14 cellular contexts compared by ENCODE assay signal in genomic region chr6:26531897-26532296, GRCh38. TPM values are rescaled to one million over a fixed set of nuclear protein-coding genes. Genes with fewer than 3 reads are reported as not detected.
DNase-seq lines count a peak whose midpoint lies in the region; ATAC-seq and TF ChIP-seq lines count a peak whose summit lies in the region.
"Had no signal": no experiment of that assay in that cellular context is flagged by ENCODE, and none has a peak within 500 bp of the region (broad histone marks: within the 10 kb centered on the region; RNA-seq: fewer than 3 reads in every experiment).

No MANE protein-coding gene starts in this region.

- H3K27ac ChIP-seq in BLaER1 (no peak overlapping the region), HCT116 (ENCODE audit: low read depth, low read length) (no peak overlapping the region), neural cell (ENCODE audit: low read length) (no peak overlapping the region)

- H2AFZ ChIP-seq in HCT116 (ENCODE audit: low read depth, low read length, poor library complexity, severe bottlenecking) (peak overlapping the region; percentile 14), neural cell (ENCODE audit: low read depth, low read length) (no peak overlapping the region)

- BruUV-seq in HCT116 (replicated peaks; lab: Mats Ljungman, UMichigan) = no TSS peak

- POLR2A ChIA-PET in HCT116 (lab: Charles Lee) = interaction anchor here (0.6 kb wide), 1 partner anchor 14 kb away, joined by 3 read pairs; no protein-coding TSS in a partner anchor

- no peak for TF ChIP-seq CTCF in HCT116 (IDR thresholded peaks at IDR 0.05 in 2 of 3, conservative IDR thresholded peaks at IDR 0.05 in 1 of 3; ENCODE audit: borderline replicate concordance in 1 of 3, insufficient read depth in 1 of 3, low read depth in 2 of 3, low read length in 2 of 3)
- TF ChIP-seq CTCF in neural cell (IDR thresholded peaks at IDR 0.05; ENCODE audit: poor library complexity, severe bottlenecking) = no peak
- TF ChIP-seq CTCF in GM20000 (IDR thresholded peaks at IDR 0.05; ENCODE audit: extremely low read depth, missing control alignments) = no peak

- H3K4me2 ChIP-seq in BLaER1 = peak overlapping the region; percentile 91
- no peak overlapping the region for H3K4me2 ChIP-seq in HCT116 (ENCODE audit: low read length)
- H3K4me2 ChIP-seq in neural cell (ENCODE audit: low read length) = no peak overlapping the region

- DNase-seq in HCT116 (ENCODE audit: low read depth, low spot score) = no peak
- no peak for DNase-seq in activated naive CD8-positive, alpha-beta T cell treated with anti-CD3 and anti-CD28 coated beads for 36 hours
- no peak for DNase-seq in C1 segment of cervical spinal cord (lab: John Stamatoyannopoulos, UW)
- no peak for DNase-seq in stimulated activated CD4-positive, alpha-beta T cell treated with anti-CD3 and anti-CD28 coated beads, Interleukin-4, amount 100 ng/mL, for 4 hours
- DNase-seq in GM20000 (ENCODE audit: low spot score) = no peak
- no peak for DNase-seq in NCI-H2196 (lab: John Stamatoyannopoulos, UW; ENCODE audit: unreplicated experiment)
- DNase-seq: activated T-cell treated with anti-CD3 and anti-CD28 coated beads, Interleukin-2, amount 50 U/mL, for 48 hours; cortex of kidney; DMS 273 treated with DMSO at 0.1 percent for 48 hours; hippocampal formation had no signal

- peaks cover 2% of the 10 kb centered on the region for H3K36me3 Mint-ChIP-seq in activated naive CD8-positive, alpha-beta T cell treated with anti-CD3 and anti-CD28 coated beads for 36 hours

- H3K4me1 ChIP-seq in BLaER1 (peaks cover 45% of the 10 kb centered on the region), HCT116 (ENCODE audit: control insufficient read depth in 1 of 2, insufficient read depth in 2 of 2, low read length in 2 of 2) (peaks cover 7 to 18% of the 10 kb centered on the region in 2 experiments; a peak in 3 of 4 replicates)

- no peaks in the 10 kb centered on the region for H3K36me3 ChIP-seq in BLaER1
- H3K36me3 ChIP-seq in HCT116 (ENCODE audit: control insufficient read depth in 1 of 2, insufficient read depth in 2 of 2, low read length in 2 of 2) = no peaks in the 10 kb centered on the region
- H3K36me3 ChIP-seq in neural cell (ENCODE audit: insufficient read depth, low read length) = no peaks in the 10 kb centered on the region

- H3K9ac ChIP-seq in BLaER1 (no peak overlapping the region), HCT116 (ENCODE audit: low read length) (no peak overlapping the region), neural cell (ENCODE audit: low read length) (no peak overlapping the region)

- H3K27ac Mint-ChIP-seq in activated naive CD8-positive, alpha-beta T cell treated with anti-CD3 and anti-CD28 coated beads for 36 hours = peak overlapping the region; percentile 95

- H3K9me2 ChIP-seq in HCT116 (ENCODE audit: insufficient read depth) (no peaks in the 10 kb centered on the region), neural cell (ENCODE audit: insufficient read depth, low read length) (no peaks in the 10 kb centered on the region)

- no peak for TF ChIP-seq POLR2A in HCT116 (IDR thresholded peaks at IDR 0.05; ENCODE audit: borderline replicate concordance, extremely low read depth, insufficient read depth, insufficient read length)

- H3K27me3 Mint-ChIP-seq in activated naive CD8-positive, alpha-beta T cell treated with anti-CD3 and anti-CD28 coated beads for 36 hours = peaks cover 4% of the 10 kb centered on the region

- intact Hi-C loops in HCT116 (cut with micrococcal nuclease) = loop anchor here (2.0 to 10.0 kb wide), 2 partner anchors 191 to 357 kb away; no protein-coding TSS in a partner anchor

- TF ChIP-seq EP300 in neural cell (conservative IDR thresholded peaks at IDR 0.05; ENCODE audit: poor library complexity, severe bottlenecking) = no peak

- no peak for ATAC-seq in HCT116

- no peaks in the 10 kb centered on the region for H3K27me3 ChIP-seq in BLaER1
- H3K27me3 ChIP-seq in HCT116 (ENCODE audit: insufficient read depth, low read length) = no peaks in the 10 kb centered on the region
- H3K27me3 ChIP-seq in neural cell (ENCODE audit: insufficient read depth, low read depth, low read length) = no peaks in the 10 kb centered on the region

- TF ChIP-seq RAD21 in HCT116 (IDR thresholded peaks at IDR 0.05; ENCODE audit: low read depth) (no peak), neural cell (conservative IDR thresholded peaks at IDR 0.05) (no peak)

- peaks cover 39% of the 10 kb centered on the region for H3K4me1 Mint-ChIP-seq in activated naive CD8-positive, alpha-beta T cell treated with anti-CD3 and anti-CD28 coated beads for 36 hours

- no peak overlapping the region for H3K4me3 Mint-ChIP-seq in activated naive CD8-positive, alpha-beta T cell treated with anti-CD3 and anti-CD28 coated beads for 36 hours

- H3K79me2 ChIP-seq in HCT116 (ENCODE audit: insufficient read depth, low read length) (no peaks in the 10 kb centered on the region), neural cell (replicated peaks; ENCODE audit: insufficient read depth, low read length) (no peaks in the 10 kb centered on the region)

- RAD21 ChIA-PET in HCT116 (lab: Charles Lee; ENCODE audit: low non-redundant PET in 1 of 2, low total read pairs in 2 of 2, uncharacterized antibody in 2 of 2, unreplicated experiment in 2 of 2) = no interaction called here

- H3K4me3 ChIP-seq in BLaER1 = no peak overlapping the region
- no peak overlapping the region for H3K4me3 ChIP-seq in HCT116 (replicated peaks in 1 of 2; ENCODE audit: low read depth in 1 of 2, low read length in 2 of 2)
- peak overlapping the region; percentile 91 for H3K4me3 ChIP-seq in neural cell (ENCODE audit: low read length)

- CTCF ChIA-PET in HCT116 (lab: Charles Lee) = interaction anchor here (2.4 kb wide), 1 partner anchor 64 kb away, joined by 11 read pairs; no protein-coding TSS in a partner anchor

- H3K9me3 Mint-ChIP-seq in activated naive CD8-positive, alpha-beta T cell treated with anti-CD3 and anti-CD28 coated beads for 36 hours = no peaks in the 10 kb centered on the region

- H3F3A ChIP-seq in neural cell (ENCODE audit: insufficient read depth, low read length, poor library complexity, severe bottlenecking) = peaks cover 18% of the 10 kb centered on the region

- no peaks in the 10 kb centered on the region for H4K20me1 ChIP-seq in BLaER1
- H4K20me1 ChIP-seq in HCT116 (ENCODE audit: insufficient read depth) = no peaks in the 10 kb centered on the region
- H4K20me1 ChIP-seq in neural cell (ENCODE audit: insufficient read depth) = no peaks in the 10 kb centered on the region

- no peaks in the 10 kb centered on the region for H3K9me3 ChIP-seq in BLaER1
- no peaks in the 10 kb centered on the region for H3K9me3 ChIP-seq in HCT116 (ENCODE audit: control insufficient read depth in 1 of 2, insufficient read depth in 1 of 2, low read depth in 1 of 2, low read length in 2 of 2)
- no peaks in the 10 kb centered on the region for H3K9me3 ChIP-seq in neural cell (ENCODE audit: low read length)

TF ChIP-seq in HCT116, 20 proteins besides CTCF, POLR2A, EP300 and RAD21:
- TF ChIP-seq ZNF274 (IDR thresholded peaks at IDR 0.05; ENCODE audit: low read depth, low read length) = no peak
- TF ChIP-seq YY1 (IDR thresholded peaks at IDR 0.05; ENCODE audit: extremely low read depth, insufficient replicate concordance, low read depth, low read length) = no peak
- TF ChIP-seq JUND (IDR thresholded peaks at IDR 0.05) = no peak
- TF ChIP-seq ZFX (IDR thresholded peaks at IDR 0.05) = no peak
- TF ChIP-seq EZH2 (IDR thresholded peaks at IDR 0.05) = no peak
- TF ChIP-seq EGR1 (IDR thresholded peaks at IDR 0.05; ENCODE audit: low read depth) = no peak
- no peak for TF ChIP-seq CBX3 (IDR thresholded peaks at IDR 0.05; ENCODE audit: low read depth)
- TF ChIP-seq EZH2phosphoT487 (IDR thresholded peaks at IDR 0.05; ENCODE audit: borderline replicate concordance) = no peak
- no peak for TF ChIP-seq POLR2AphosphoS5 (IDR thresholded peaks at IDR 0.05; ENCODE audit: low read depth, low read length)
- no peak for TF ChIP-seq ELF1 (IDR thresholded peaks at IDR 0.05; ENCODE audit: borderline replicate concordance, low read depth)
- no peak for TF ChIP-seq SIN3A (IDR thresholded peaks at IDR 0.05; ENCODE audit: low read depth)

TF ChIP-seq in neural cell, 6 proteins besides CTCF, POLR2A, EP300 and RAD21 (continues in another document):
- no peak for TF ChIP-seq MXI1 (conservative IDR thresholded peaks at IDR 0.05; ENCODE audit: poor library complexity, severe bottlenecking)
- TF ChIP-seq EZH2 (IDR thresholded peaks at IDR 0.05; ENCODE audit: borderline replicate concordance, insufficient read depth, low read length, poor library complexity, severe bottlenecking) = no peak
- TF ChIP-seq SMC3 (conservative IDR thresholded peaks at IDR 0.05; ENCODE audit: poor library complexity) = no peak
- no peak for TF ChIP-seq TAF1 (IDR thresholded peaks at IDR 0.05; ENCODE audit: low read depth)

RNA-seq across cellular contexts. Expression of gene HMGN4, which starts 6.3 kb away (rescaled TPM):
- total RNA-seq in HCT116 (2021; ENCODE audit: unreplicated experiment) = 73.8 TPM
- polyA plus RNA-seq in HCT116 (2012) = 48.2 and 64.6 TPM in 2 replicates
- 10 to 100 TPM; 89.2 to 90.1 TPM for total RNA-seq in activated naive CD8-positive, alpha-beta T cell treated with anti-CD3 and anti-CD28 coated beads for 36 hours
- 125 and 138 TPM in 2 replicates for polyA plus RNA-seq in neural cell
- polyA minus RNA-seq in neural cell = 92.0 and 99.3 TPM in 2 replicates

RNA-seq across cellular contexts. Expression of gene BTN1A1, which starts 31.8 kb away (rescaled TPM):
- 0.32 TPM for total RNA-seq in HCT116 (2021; ENCODE audit: unreplicated experiment)
- 0.15 and 0.33 TPM in 2 replicates for polyA plus RNA-seq in HCT116 (2012)
- under 1 TPM; 0.14 to 0.16 TPM for total RNA-seq in activated naive CD8-positive, alpha-beta T cell treated with anti-CD3 and anti-CD28 coated beads for 36 hours
- not detected in 2 replicates for polyA plus RNA-seq in neural cell
- polyA minus RNA-seq in neural cell = not detected in 2 replicates
- total RNA-seq: mononuclear cell, subcutaneous adipose tissue had no signal
